Comparison of ENCODE assay signal across 24 cellular contexts in genomic region chr5:27140831-27141230, GRCh38.
A peak's percentile ranks its signal among the peaks of the same experiment; 100 is the strongest.
DNase-seq lines count a peak whose midpoint lies in the region; ATAC-seq, FAIRE-seq and TF ChIP-seq lines count a peak whose summit lies in the region.
"Had no signal": no experiment of that assay in that cellular context is flagged by ENCODE, and none has a peak within 500 bp of the region (broad histone marks: within the 10 kb centered on the region; RNA-seq: fewer than 3 reads in every experiment).

No MANE protein-coding gene starts in this region.

- no peaks in the 10 kb centered on the region for H3K79me1 ChIP-seq in mesenchymal stem cell (replicated peaks; ENCODE audit: low read length, poor library complexity, severe bottlenecking)

- H3K36me3 ChIP-seq in bronchial epithelial cell (ENCODE audit: control insufficient read depth, insufficient read depth, low read length): no peaks in the 10 kb centered on the region
- no peaks in the 10 kb centered on the region for H3K36me3 ChIP-seq in mesenchymal stem cell (ENCODE audit: control insufficient read depth in 1 of 2, insufficient read depth in 2 of 2, low read depth in 1 of 2, low read length in 2 of 2)
- H3K36me3 ChIP-seq in effector memory CD4-positive, alpha-beta T cell (ENCODE audit: control insufficient read depth, insufficient read depth, low read length): no peaks in the 10 kb centered on the region
- H3K36me3 ChIP-seq: SJCRH30 had no signal

- H2BK120ac ChIP-seq in mesenchymal stem cell (ENCODE audit: low read depth, low read length): no peak overlapping the region

- H3K4me1 ChIP-seq in mesenchymal stem cell (ENCODE audit: control insufficient read depth, insufficient read depth, low read depth, low read length): no peaks in the 10 kb centered on the region
- no peaks in the 10 kb centered on the region for H3K4me1 ChIP-seq in effector memory CD4-positive, alpha-beta T cell (ENCODE audit: control insufficient read depth, insufficient read depth, low read length, poor library complexity, severe bottlenecking)

- no peak for DNase-seq in H54 (ENCODE audit: insufficient read length, low spot score)
- peak; percentile 46 for DNase-seq in LHCN-M2 (ENCODE audit: low read depth)
- DNase-seq in bronchial epithelial cell (ENCODE audit: low read depth): peak; percentile 4
- DNase-seq in mesenchymal stem cell: peak; percentile 13
- no peak for DNase-seq in chondrocyte (ENCODE audit: low spot score)
- DNase-seq in stimulated activated naive CD8-positive, alpha-beta T cell treated with anti-CD3 and anti-CD28 coated beads, Interleukin-15, amount 100 ng/mL, for 72 hours: no peak
- DNase-seq in effector memory CD4-positive, alpha-beta T cell: no peak
- DNase-seq: Calu3; DMS79 treated with DMSO at 0.1 percent for 48 hours; MV-4-11; NCI-H1105; NCI-H146; NCI-H1930; NCI-H446; NCI-H524 treated with DMSO at 0.1 percent for 48 hours; NCI-H774; NK-92 treated with Interleukin-12 subunit alpha and Interleukin-12 subunit beta, amount 100 ng/mL, for 24 hours; PC-3; SJCRH30 had no signal

- H3K27ac Mint-ChIP-seq in chondrocyte (ENCODE audit: unreplicated experiment): no peak overlapping the region
- no peak overlapping the region for H3K27ac Mint-ChIP-seq in stimulated activated naive CD8-positive, alpha-beta T cell treated with anti-CD3 and anti-CD28 coated beads, Interleukin-15, amount 100 ng/mL, for 72 hours
- H3K27ac Mint-ChIP-seq: IgD-negative memory B cell had no signal

- no peak overlapping the region for H2BK5ac ChIP-seq in mesenchymal stem cell (ENCODE audit: low read depth, low read length, poor library complexity, severe bottlenecking)

- H2AFZ ChIP-seq in mesenchymal stem cell (ENCODE audit: low read depth, low read length): no peak overlapping the region

- TF ChIP-seq CTCF in bronchial epithelial cell (IDR thresholded peaks at IDR 0.05; ENCODE audit: insufficient read depth, low read length, severe bottlenecking) (no peak), chondrocyte (IDR thresholded peaks at IDR 0.05) (no peak)

- H3K27me3 ChIP-seq in bronchial epithelial cell (ENCODE audit: control insufficient read depth, insufficient read depth, low read length) (no peaks in the 10 kb centered on the region), mesenchymal stem cell (ENCODE audit: control insufficient read depth in 1 of 2, insufficient read depth in 1 of 2, low read length in 2 of 2) (no peaks in the 10 kb centered on the region)
- H3K27me3 ChIP-seq in effector memory CD4-positive, alpha-beta T cell (replicated peaks; ENCODE audit: control insufficient read depth, insufficient read depth, low read length, poor library complexity, severe bottlenecking): no peaks in the 10 kb centered on the region
- H3K27me3 ChIP-seq: SJCRH30 had no signal

- H3K9ac ChIP-seq in mesenchymal stem cell (ENCODE audit: low read length): no peak overlapping the region

- FAIRE-seq in H54 (lab: Jason Lieb, UNC) (peak; percentile 53), bronchial epithelial cell (lab: Jason Lieb, UNC) (no peak)
- FAIRE-seq: H1 had no signal

- H3K14ac ChIP-seq in mesenchymal stem cell (ENCODE audit: low read length in 2 of 2): no peak overlapping the region

- no peaks in the 10 kb centered on the region for H3K36me3 Mint-ChIP-seq in chondrocyte (ENCODE audit: low read depth)
- H3K36me3 Mint-ChIP-seq: IgD-negative memory B cell had no signal

- no peak overlapping the region for H3K4me3 ChIP-seq in bronchial epithelial cell (ENCODE audit: low read depth, low read length)
- no peak overlapping the region for H3K4me3 ChIP-seq in mesenchymal stem cell (ENCODE audit: insufficient read depth in 1 of 2, low read depth in 1 of 2, low read length in 2 of 2)
- no peak overlapping the region for H3K4me3 ChIP-seq in effector memory CD4-positive, alpha-beta T cell (ENCODE audit: insufficient read depth, low read depth, low read length, poor library complexity, severe bottlenecking)
- H3K4me3 ChIP-seq: SJCRH30 had no signal

- WGBS in mesenchymal stem cell: no CpG with 5 or more reads among the region's 1 CpG

- H3K4me1 Mint-ChIP-seq in chondrocyte (ENCODE audit: low read depth): peaks cover 3% of the 10 kb centered on the region
- no peaks in the 10 kb centered on the region for H3K4me1 Mint-ChIP-seq in stimulated activated naive CD8-positive, alpha-beta T cell treated with anti-CD3 and anti-CD28 coated beads, Interleukin-15, amount 100 ng/mL, for 72 hours
- H3K4me1 Mint-ChIP-seq: IgD-negative memory B cell had no signal

- ATAC-seq in GM18907 (IDR thresholded peaks at IDR 0.05; ENCODE audit: unreplicated experiment): no peak
- no peak for ATAC-seq in stimulated activated naive CD8-positive, alpha-beta T cell treated with anti-CD3 and anti-CD28 coated beads, Interleukin-15, amount 100 ng/mL, for 72 hours
- ATAC-seq: PC-3, Right ventricle myocardium inferior, SK-N-SH treated with all-trans-retinoic acid at 6 μM for 48 hours had no signal

- H2AK5ac ChIP-seq in mesenchymal stem cell (ENCODE audit: low read length, severe bottlenecking): no peak overlapping the region

- H3K27ac ChIP-seq in mesenchymal stem cell (ENCODE audit: low read length, poor library complexity, severe bottlenecking): no peak overlapping the region
- no peak overlapping the region for H3K27ac ChIP-seq in effector memory CD4-positive, alpha-beta T cell (ENCODE audit: insufficient read depth, low read length, poor library complexity, severe bottlenecking)
- H3K27ac ChIP-seq: SJCRH30 had no signal

- no peak overlapping the region for H3K4me2 ChIP-seq in mesenchymal stem cell (ENCODE audit: low read length, poor library complexity, severe bottlenecking)

- no peak overlapping the region for H3K4me3 Mint-ChIP-seq in chondrocyte (ENCODE audit: unreplicated experiment)
- H3K4me3 Mint-ChIP-seq in stimulated activated naive CD8-positive, alpha-beta T cell treated with anti-CD3 and anti-CD28 coated beads, Interleukin-15, amount 100 ng/mL, for 72 hours: no peak overlapping the region
- H3K4me3 Mint-ChIP-seq: IgD-negative memory B cell had no signal

- TF ChIP-seq POLR2A in H54 (IDR thresholded peaks at IDR 0.05; ENCODE audit: low read depth, low read length): no peak

- no peak overlapping the region for H2BK15ac ChIP-seq in mesenchymal stem cell (ENCODE audit: low read depth, poor library complexity, severe bottlenecking)

- peaks cover 4% of the 10 kb centered on the region for H3K9me3 Mint-ChIP-seq in chondrocyte (ENCODE audit: low read depth)
- H3K9me3 Mint-ChIP-seq in stimulated activated naive CD8-positive, alpha-beta T cell treated with anti-CD3 and anti-CD28 coated beads, Interleukin-15, amount 100 ng/mL, for 72 hours: peaks cover 11 to 13% of the 10 kb centered on the region in 2 donors
- H3K9me3 Mint-ChIP-seq: IgD-negative memory B cell had no signal

- H3K27me3 Mint-ChIP-seq in chondrocyte (ENCODE audit: low read depth): no peaks in the 10 kb centered on the region
- no peaks in the 10 kb centered on the region for H3K27me3 Mint-ChIP-seq in stimulated activated naive CD8-positive, alpha-beta T cell treated with anti-CD3 and anti-CD28 coated beads, Interleukin-15, amount 100 ng/mL, for 72 hours
- H3K27me3 Mint-ChIP-seq: IgD-negative memory B cell had no signal

- no peak overlapping the region for H3K4ac ChIP-seq in mesenchymal stem cell (ENCODE audit: low read depth in 1 of 2, low read length in 2 of 2)

- no peak overlapping the region for H4K8ac ChIP-seq in mesenchymal stem cell (ENCODE audit: low read length)

- no peaks in the 10 kb centered on the region for H3K9me3 ChIP-seq in mesenchymal stem cell (ENCODE audit: control insufficient read depth, low read length)
- no peaks in the 10 kb centered on the region for H3K9me3 ChIP-seq in effector memory CD4-positive, alpha-beta T cell (ENCODE audit: control insufficient read depth, low read length)
- H3K9me3 ChIP-seq: SJCRH30 had no signal

- H3K18ac ChIP-seq in mesenchymal stem cell (ENCODE audit: low read depth in 1 of 2, low read length in 2 of 2): no peak overlapping the region

- H3K23ac ChIP-seq in mesenchymal stem cell (ENCODE audit: low read length in 2 of 2): no peak overlapping the region

- no peak overlapping the region for H2BK12ac ChIP-seq in mesenchymal stem cell (ENCODE audit: low read length in 2 of 2)

- H4K91ac ChIP-seq in mesenchymal stem cell (ENCODE audit: low read length): no peak overlapping the region

Comparison
In these comparisons a context has a peak if more than half of its experiments do, and no peak if none do; other contexts are left out.
1. DNase-seq: peak in LHCN-M2 (single experiment), bronchial epithelial cell (single experiment) and mesenchymal stem cell (single experiment); none in H54 (single experiment), chondrocyte (single experiment), stimulated activated naive CD8-positive, alpha-beta T cell treated with anti-CD3 and anti-CD28 coated beads, Interleukin-15, amount 100 ng/mL, for 72 hours (0 of 2) and effector memory CD4-positive, alpha-beta T cell (0 of 3).